ENCODE assay signal across 1 cellular context in the genomic region with DNA sequence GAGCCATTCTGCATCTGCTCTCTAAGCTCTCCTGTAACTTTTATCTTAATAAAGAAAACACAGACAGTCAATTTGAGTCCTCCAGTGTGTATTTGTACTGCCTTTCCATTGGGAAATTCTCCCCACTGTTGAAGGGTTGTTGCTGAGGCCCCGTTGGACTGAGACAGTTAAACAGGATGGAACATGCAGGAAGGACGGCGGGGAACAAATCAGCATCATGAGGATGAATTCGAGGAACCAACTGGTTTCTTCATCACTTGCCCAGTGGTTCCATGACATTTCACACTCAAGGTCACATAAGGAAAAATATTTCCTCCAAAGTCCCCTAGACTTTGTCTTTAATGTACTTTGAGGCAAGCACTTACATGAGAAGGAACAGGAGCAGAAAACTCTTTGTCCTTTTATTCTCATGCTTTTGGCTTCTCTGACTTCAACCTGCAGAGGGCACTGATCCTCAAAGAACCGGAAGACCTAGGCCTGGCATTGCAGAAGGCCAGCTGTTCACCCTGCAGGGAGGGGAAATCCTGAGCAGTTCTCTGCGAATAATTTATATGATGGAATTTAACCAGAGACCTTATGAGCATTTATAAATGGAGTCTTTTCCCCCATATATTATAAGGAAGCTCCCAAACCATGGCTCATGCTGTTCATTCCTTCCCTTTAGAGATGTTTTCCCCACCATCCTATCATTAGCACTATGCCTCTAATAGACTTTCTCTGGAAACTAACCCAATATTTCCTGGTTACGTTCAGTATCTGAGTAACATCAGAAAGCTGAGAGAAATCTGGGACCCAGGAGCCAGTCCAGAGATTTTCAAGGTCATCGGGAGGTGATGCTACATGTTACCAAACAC.
TF ChIP-seq lines count a peak whose summit lies in the region.

No MANE protein-coding gene starts in this region.

TF ChIP-seq in HepG2, 621 proteins besides CTCF, POLR2A, EP300 and RAD21 (continued from another document):
- no peak for TF ChIP-seq HNRNPK (IDR thresholded peaks at IDR 0.05; ENCODE audit: low read depth, low read length, poor library complexity, severe bottlenecking)
- no peak for TF ChIP-seq PHF21A (CRISPR knock-in tag; IDR thresholded peaks at IDR 0.05)
